1 cellular context compared by ENCODE assay signal in the genomic region with DNA sequence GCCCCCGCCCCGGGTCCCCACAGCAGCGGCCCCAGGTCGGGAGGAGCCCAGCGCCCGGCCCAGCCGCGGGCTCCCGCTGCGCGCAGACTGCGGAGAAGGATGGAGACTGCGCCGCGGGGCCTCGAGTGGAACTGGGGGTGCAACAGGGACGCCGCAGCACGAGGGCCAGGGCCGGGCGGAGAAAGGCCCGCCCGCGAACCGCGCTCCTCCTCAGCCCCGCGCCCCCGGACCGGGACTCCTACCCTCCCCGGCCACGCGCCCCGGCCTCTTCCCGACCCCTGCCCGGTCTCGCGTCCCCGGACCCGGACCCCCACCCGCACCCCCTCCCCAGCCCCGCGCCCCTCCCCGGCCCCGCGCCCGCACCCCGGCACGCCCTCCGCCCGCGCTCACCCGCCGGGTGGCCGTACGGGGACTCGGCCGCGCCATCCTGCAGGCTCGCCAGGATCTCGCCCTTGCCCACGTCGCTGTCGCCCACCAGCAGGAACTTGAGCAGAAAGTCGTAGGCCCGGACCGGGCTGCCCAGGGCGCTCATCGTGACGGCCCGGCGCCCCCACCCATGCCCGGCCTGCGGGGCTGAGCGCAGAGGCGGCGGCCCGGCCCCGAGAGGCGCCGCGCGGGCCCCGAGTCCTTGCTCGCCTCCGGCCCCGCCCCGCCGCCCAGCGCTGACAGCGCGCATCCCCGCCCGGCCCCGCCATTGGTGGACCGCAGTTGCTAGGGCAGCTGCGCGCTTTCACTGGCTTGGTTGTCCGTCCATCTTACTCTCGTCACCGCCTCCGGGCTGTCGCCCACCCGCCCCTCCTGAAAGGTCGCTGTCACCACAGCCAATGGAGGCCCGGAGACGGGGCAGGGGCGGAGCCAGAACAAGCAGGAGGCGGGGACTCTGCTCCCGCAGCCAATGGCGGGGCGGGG.
TF ChIP-seq lines count a peak whose summit lies in the region.

TSS of gene RAB40B (minus strand) at position 634 of the 909 bp plus-strand sequence. CDS start at position 532, 102 bp downstream.

TF ChIP-seq in HepG2, 621 proteins besides CTCF, POLR2A, EP300 and RAD21 (continued from another document and continues in another):
- TF ChIP-seq, protein P1, sequence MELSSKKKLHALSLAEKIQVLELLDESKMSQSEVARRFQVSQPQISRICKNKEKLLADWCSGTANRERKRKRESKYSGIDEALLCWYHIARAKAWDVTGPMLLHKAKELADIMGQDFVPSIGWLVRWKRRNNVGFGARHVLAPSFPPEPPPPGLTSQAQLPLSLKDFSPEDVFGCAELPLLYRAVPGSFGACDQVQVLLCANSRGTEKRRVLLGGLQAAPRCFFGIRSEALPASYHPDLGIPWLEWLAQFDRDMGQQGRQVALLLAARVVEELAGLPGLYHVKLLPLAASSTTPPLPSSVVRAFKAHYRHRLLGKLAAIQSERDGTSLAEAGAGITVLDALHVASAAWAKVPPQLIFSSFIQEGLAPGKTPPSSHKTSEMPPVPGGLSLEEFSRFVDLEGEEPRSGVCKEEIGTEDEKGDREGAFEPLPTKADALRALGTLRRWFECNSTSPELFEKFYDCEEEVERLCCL (CRISPR knock-in tag; IDR thresholded peaks at IDR 0.05; ENCODE audit: borderline replicate concordance) = no peak
- no peak for TF ChIP-seq GATAD2A (CRISPR knock-in tag; IDR thresholded peaks at IDR 0.05)
- no peak for TF ChIP-seq AFF4 (CRISPR knock-in tag; IDR thresholded peaks at IDR 0.05)
- no peak for TF ChIP-seq NR2F6 (IDR thresholded peaks at IDR 0.05)
- TF ChIP-seq NR2F6 (CRISPR knock-in tag; IDR thresholded peaks at IDR 0.05) = no peak
- TF ChIP-seq ZBTB7B (CRISPR knock-in tag; IDR thresholded peaks at IDR 0.05) = no peak
- TF ChIP-seq, protein P2, sequence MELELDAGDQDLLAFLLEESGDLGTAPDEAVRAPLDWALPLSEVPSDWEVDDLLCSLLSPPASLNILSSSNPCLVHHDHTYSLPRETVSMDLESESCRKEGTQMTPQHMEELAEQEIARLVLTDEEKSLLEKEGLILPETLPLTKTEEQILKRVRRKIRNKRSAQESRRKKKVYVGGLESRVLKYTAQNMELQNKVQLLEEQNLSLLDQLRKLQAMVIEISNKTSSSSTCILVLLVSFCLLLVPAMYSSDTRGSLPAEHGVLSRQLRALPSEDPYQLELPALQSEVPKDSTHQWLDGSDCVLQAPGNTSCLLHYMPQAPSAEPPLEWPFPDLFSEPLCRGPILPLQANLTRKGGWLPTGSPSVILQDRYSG (CRISPR knock-in tag; IDR thresholded peaks at IDR 0.05) = no peak
- no peak for TF ChIP-seq SNAPC2 (CRISPR knock-in tag; IDR thresholded peaks at IDR 0.05)
- no peak for TF ChIP-seq ZNF850 (CRISPR knock-in tag; conservative IDR thresholded peaks at IDR 0.05)
- no peak for TF ChIP-seq ZNF280B (CRISPR knock-in tag; IDR thresholded peaks at IDR 0.05; ENCODE audit: borderline replicate concordance)
- TF ChIP-seq ZNF546 (CRISPR knock-in tag; conservative IDR thresholded peaks at IDR 0.05) = no peak
- no peak for TF ChIP-seq SOX5 (CRISPR knock-in tag; IDR thresholded peaks at IDR 0.05; ENCODE audit: borderline replicate concordance)
- TF ChIP-seq PAX8 (CRISPR knock-in tag; IDR thresholded peaks at IDR 0.05; ENCODE audit: borderline replicate concordance) = no peak
- no peak for TF ChIP-seq ZNF713 (CRISPR knock-in tag; IDR thresholded peaks at IDR 0.05)
- TF ChIP-seq, protein P3, sequence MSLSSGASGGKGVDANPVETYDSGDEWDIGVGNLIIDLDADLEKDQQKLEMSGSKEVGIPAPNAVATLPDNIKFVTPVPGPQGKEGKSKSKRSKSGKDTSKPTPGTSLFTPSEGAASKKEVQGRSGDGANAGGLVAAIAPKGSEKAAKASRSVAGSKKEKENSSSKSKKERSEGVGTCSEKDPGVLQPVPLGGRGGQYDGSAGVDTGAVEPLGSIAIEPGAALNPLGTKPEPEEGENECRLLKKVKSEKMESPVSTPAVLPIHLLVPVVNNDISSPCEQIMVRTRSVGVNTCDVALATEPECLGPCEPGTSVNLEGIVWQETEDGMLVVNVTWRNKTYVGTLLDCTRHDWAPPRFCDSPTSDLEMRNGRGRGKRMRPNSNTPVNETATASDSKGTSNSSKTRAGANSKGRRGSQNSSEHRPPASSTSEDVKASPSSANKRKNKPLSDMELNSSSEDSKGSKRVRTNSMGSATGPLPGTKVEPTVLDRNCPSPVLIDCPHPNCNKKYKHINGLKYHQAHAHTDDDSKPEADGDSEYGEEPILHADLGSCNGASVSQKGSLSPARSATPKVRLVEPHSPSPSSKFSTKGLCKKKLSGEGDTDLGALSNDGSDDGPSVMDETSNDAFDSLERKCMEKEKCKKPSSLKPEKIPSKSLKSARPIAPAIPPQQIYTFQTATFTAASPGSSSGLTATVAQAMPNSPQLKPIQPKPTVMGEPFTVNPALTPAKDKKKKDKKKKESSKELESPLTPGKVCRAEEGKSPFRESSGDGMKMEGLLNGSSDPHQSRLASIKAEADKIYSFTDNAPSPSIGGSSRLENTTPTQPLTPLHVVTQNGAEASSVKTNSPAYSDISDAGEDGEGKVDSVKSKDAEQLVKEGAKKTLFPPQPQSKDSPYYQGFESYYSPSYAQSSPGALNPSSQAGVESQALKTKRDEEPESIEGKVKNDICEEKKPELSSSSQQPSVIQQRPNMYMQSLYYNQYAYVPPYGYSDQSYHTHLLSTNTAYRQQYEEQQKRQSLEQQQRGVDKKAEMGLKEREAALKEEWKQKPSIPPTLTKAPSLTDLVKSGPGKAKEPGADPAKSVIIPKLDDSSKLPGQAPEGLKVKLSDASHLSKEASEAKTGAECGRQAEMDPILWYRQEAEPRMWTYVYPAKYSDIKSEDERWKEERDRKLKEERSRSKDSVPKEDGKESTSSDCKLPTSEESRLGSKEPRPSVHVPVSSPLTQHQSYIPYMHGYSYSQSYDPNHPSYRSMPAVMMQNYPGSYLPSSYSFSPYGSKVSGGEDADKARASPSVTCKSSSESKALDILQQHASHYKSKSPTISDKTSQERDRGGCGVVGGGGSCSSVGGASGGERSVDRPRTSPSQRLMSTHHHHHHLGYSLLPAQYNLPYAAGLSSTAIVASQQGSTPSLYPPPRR (CRISPR knock-in tag; IDR thresholded peaks at IDR 0.05; ENCODE audit: borderline replicate concordance) = no peak
- no peak for TF ChIP-seq AKNA (CRISPR knock-in tag; IDR thresholded peaks at IDR 0.05; ENCODE audit: borderline replicate concordance)
- TF ChIP-seq ZNF350 (CRISPR knock-in tag; IDR thresholded peaks at IDR 0.05; ENCODE audit: borderline replicate concordance, low read depth) = no peak
- TF ChIP-seq, protein P4, sequence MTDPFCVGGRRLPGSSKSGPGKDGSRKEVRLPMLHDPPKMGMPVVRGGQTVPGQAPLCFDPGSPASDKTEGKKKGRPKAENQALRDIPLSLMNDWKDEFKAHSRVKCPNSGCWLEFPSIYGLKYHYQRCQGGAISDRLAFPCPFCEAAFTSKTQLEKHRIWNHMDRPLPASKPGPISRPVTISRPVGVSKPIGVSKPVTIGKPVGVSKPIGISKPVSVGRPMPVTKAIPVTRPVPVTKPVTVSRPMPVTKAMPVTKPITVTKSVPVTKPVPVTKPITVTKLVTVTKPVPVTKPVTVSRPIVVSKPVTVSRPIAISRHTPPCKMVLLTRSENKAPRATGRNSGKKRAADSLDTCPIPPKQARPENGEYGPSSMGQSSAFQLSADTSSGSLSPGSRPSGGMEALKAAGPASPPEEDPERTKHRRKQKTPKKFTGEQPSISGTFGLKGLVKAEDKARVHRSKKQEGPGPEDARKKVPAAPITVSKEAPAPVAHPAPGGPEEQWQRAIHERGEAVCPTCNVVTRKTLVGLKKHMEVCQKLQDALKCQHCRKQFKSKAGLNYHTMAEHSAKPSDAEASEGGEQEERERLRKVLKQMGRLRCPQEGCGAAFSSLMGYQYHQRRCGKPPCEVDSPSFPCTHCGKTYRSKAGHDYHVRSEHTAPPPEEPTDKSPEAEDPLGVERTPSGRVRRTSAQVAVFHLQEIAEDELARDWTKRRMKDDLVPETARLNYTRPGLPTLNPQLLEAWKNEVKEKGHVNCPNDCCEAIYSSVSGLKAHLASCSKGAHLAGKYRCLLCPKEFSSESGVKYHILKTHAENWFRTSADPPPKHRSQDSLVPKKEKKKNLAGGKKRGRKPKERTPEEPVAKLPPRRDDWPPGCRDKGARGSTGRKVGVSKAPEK (CRISPR knock-in tag; IDR thresholded peaks at IDR 0.05; ENCODE audit: borderline replicate concordance) = no peak
- no peak for TF ChIP-seq NFIB (CRISPR knock-in tag; IDR thresholded peaks at IDR 0.05; ENCODE audit: borderline replicate concordance)
- TF ChIP-seq, protein P5, sequence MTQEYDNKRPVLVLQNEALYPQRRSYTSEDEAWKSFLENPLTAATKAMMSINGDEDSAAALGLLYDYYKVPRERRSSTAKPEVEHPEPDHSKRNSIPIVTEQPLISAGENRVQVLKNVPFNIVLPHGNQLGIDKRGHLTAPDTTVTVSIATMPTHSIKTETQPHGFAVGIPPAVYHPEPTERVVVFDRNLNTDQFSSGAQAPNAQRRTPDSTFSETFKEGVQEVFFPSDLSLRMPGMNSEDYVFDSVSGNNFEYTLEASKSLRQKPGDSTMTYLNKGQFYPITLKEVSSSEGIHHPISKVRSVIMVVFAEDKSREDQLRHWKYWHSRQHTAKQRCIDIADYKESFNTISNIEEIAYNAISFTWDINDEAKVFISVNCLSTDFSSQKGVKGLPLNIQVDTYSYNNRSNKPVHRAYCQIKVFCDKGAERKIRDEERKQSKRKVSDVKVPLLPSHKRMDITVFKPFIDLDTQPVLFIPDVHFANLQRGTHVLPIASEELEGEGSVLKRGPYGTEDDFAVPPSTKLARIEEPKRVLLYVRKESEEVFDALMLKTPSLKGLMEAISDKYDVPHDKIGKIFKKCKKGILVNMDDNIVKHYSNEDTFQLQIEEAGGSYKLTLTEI (CRISPR knock-in tag; conservative IDR thresholded peaks at IDR 0.05) = no peak
